In the genomic region with DNA sequence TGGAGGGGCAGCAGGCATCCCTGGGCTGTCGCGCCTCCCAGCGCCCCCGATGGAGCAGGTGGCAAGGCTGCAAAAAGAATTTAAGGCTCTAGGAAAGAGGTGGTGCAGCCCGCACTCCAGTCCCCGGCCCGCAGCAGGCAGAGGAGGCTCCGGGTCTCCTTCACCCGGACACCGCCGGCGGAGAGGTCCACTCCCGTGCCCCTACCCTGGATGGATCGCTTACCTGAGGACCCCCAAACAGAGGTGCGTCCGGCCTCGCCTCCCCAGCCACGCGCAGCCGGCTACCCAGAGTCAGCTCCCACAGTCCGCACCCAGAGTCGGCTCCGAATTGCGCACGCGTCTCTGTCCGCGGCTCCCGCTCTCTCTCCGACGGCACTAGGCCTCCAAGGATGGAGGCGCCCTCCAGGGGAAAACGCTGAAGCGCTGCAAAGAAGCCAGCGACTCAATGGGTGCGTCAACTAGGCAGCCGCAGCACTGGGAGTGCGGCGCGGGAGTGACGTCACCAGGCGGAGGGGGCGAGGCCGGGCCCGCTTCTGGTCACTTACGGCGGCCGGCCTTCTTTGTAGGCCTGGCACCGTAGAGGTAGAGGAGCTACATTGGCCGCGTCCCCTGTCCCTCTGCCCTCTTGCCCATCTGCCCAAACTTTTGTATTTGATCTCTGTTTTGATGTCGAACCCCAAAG, we compare ENCODE assay signal across 8 cellular contexts. TPM values are rescaled to one million over a fixed set of nuclear protein-coding genes. Genes with fewer than 3 reads are reported as not detected.
A peak's percentile ranks its signal among the peaks of the same experiment; 100 is the strongest.
DNase-seq lines count a peak whose midpoint lies in the region; ATAC-seq and TF ChIP-seq lines count a peak whose summit lies in the region.

A gene with protein sequence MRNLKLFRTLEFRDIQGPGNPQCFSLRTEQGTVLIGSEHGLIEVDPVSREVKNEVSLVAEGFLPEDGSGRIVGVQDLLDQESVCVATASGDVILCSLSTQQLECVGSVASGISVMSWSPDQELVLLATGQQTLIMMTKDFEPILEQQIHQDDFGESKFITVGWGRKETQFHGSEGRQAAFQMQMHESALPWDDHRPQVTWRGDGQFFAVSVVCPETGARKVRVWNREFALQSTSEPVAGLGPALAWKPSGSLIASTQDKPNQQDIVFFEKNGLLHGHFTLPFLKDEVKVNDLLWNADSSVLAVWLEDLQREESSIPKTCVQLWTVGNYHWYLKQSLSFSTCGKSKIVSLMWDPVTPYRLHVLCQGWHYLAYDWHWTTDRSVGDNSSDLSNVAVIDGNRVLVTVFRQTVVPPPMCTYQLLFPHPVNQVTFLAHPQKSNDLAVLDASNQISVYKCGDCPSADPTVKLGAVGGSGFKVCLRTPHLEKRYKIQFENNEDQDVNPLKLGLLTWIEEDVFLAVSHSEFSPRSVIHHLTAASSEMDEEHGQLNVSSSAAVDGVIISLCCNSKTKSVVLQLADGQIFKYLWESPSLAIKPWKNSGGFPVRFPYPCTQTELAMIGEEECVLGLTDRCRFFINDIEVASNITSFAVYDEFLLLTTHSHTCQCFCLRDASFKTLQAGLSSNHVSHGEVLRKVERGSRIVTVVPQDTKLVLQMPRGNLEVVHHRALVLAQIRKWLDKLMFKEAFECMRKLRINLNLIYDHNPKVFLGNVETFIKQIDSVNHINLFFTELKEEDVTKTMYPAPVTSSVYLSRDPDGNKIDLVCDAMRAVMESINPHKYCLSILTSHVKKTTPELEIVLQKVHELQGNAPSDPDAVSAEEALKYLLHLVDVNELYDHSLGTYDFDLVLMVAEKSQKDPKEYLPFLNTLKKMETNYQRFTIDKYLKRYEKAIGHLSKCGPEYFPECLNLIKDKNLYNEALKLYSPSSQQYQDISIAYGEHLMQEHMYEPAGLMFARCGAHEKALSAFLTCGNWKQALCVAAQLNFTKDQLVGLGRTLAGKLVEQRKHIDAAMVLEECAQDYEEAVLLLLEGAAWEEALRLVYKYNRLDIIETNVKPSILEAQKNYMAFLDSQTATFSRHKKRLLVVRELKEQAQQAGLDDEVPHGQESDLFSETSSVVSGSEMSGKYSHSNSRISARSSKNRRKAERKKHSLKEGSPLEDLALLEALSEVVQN (N-terminal part only) (minus strand): TSS at position 484 of the 682 bp plus-strand sequence. CDS start 2,978 bp downstream, outside the sequence.

- H3K27ac ChIP-seq in esophagus (ENCODE audit: low read depth in 2 of 2, low read length in 1 of 2) (peak within 1 kb of the TSS; percentile 88 to 92), muscle layer of colon (ENCODE audit: low read depth, low read length) (peak within 1 kb of the TSS; percentile 96)

- H3K4me3 ChIP-seq in esophagus (ENCODE audit: low read depth in 1 of 2, low read length in 2 of 2) (peak within 1 kb of the TSS; percentile 68 to 73), muscle layer of colon (ENCODE audit: low read depth in 1 of 2, low read length in 2 of 2) (peak within 1 kb of the TSS; percentile 94 to 96)

- DNase-seq in DMS153 treated with DMSO at 0.1 percent for 48 hours (lab: John Stamatoyannopoulos, UW; ENCODE audit: unreplicated experiment) (peak; percentile 82), OCI-M2 (lab: John Stamatoyannopoulos, UW; ENCODE audit: unreplicated experiment) (peak; percentile 39), activated T-cell treated with anti-CD3 and anti-CD28 coated beads for 48 hours (ENCODE audit: low read depth) (peak; percentile 90)
- DNase-seq in stimulated activated CD8-positive, alpha-beta memory T cell treated with anti-CD3 and anti-CD28 coated beads, Interleukin-7, amount 100 ng/mL, for 24 hours (ENCODE audit: low read depth): peak; percentile 87

- no peaks in the 10 kb centered on the region for H3K9me3 ChIP-seq in esophagus (ENCODE audit: control insufficient read depth in 2 of 2, insufficient read depth in 1 of 2, low read depth in 1 of 2, low read length in 1 of 2)
- no peaks in the 10 kb centered on the region for H3K9me3 ChIP-seq in muscle layer of colon (ENCODE audit: low read length)

- peak within 1 kb of the TSS; percentile 94 for H3K9ac ChIP-seq in muscle layer of colon (ENCODE audit: low read length)

- no peak; the same call in 1 of the 2 replicates for TF ChIP-seq RAD21 in Ishikawa (IDR thresholded peaks at IDR 0.05; ENCODE audit: low read depth)

- H3K4me1 ChIP-seq in esophagus (ENCODE audit: control insufficient read depth in 2 of 2, insufficient read depth in 2 of 2, low read length in 1 of 2): no peaks in the 10 kb centered on the region
- peaks cover 20% of the 10 kb centered on the region for H3K4me1 ChIP-seq in muscle layer of colon (ENCODE audit: insufficient read depth, low read length)

- no peaks in the 10 kb centered on the region for H3K36me3 ChIP-seq in esophagus (ENCODE audit: control insufficient read depth in 2 of 2, insufficient read depth in 2 of 2, low read length in 1 of 2)
- peaks cover 4% of the 10 kb centered on the region for H3K36me3 ChIP-seq in muscle layer of colon (ENCODE audit: insufficient read depth, low read length)

- H3K27me3 ChIP-seq in esophagus (ENCODE audit: control insufficient read depth in 1 of 2, insufficient read depth in 2 of 2, low read length in 2 of 2) (no peaks in the 10 kb centered on the region), muscle layer of colon (ENCODE audit: control insufficient read depth in 1 of 2, insufficient read depth in 2 of 2, low read length in 2 of 2) (no peaks in the 10 kb centered on the region)

- peak; percentile 20; the same call in 1 of the 2 replicates for TF ChIP-seq EP300 in Ishikawa (IDR thresholded peaks at IDR 0.05; ENCODE audit: borderline replicate concordance)

- ATAC-seq in GM21576 (IDR thresholded peaks at IDR 0.05; ENCODE audit: unreplicated experiment): peak; percentile 85

- WGBS in esophagus, 2 donors: 0 to 1% methylated on average over 52 of the region's 52 CpGs

TF ChIP-seq in Ishikawa, 13 proteins besides CTCF, POLR2A, EP300 and RAD21:
- TF ChIP-seq TCF12 (IDR thresholded peaks at IDR 0.05; ENCODE audit: low read depth): no peak
- TF ChIP-seq, protein P1, sequence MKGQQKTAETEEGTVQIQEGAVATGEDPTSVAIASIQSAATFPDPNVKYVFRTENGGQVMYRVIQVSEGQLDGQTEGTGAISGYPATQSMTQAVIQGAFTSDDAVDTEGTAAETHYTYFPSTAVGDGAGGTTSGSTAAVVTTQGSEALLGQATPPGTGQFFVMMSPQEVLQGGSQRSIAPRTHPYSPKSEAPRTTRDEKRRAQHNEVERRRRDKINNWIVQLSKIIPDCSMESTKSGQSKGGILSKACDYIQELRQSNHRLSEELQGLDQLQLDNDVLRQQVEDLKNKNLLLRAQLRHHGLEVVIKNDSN (IDR thresholded peaks at IDR 0.05): no peak
- TF ChIP-seq, protein P2, sequence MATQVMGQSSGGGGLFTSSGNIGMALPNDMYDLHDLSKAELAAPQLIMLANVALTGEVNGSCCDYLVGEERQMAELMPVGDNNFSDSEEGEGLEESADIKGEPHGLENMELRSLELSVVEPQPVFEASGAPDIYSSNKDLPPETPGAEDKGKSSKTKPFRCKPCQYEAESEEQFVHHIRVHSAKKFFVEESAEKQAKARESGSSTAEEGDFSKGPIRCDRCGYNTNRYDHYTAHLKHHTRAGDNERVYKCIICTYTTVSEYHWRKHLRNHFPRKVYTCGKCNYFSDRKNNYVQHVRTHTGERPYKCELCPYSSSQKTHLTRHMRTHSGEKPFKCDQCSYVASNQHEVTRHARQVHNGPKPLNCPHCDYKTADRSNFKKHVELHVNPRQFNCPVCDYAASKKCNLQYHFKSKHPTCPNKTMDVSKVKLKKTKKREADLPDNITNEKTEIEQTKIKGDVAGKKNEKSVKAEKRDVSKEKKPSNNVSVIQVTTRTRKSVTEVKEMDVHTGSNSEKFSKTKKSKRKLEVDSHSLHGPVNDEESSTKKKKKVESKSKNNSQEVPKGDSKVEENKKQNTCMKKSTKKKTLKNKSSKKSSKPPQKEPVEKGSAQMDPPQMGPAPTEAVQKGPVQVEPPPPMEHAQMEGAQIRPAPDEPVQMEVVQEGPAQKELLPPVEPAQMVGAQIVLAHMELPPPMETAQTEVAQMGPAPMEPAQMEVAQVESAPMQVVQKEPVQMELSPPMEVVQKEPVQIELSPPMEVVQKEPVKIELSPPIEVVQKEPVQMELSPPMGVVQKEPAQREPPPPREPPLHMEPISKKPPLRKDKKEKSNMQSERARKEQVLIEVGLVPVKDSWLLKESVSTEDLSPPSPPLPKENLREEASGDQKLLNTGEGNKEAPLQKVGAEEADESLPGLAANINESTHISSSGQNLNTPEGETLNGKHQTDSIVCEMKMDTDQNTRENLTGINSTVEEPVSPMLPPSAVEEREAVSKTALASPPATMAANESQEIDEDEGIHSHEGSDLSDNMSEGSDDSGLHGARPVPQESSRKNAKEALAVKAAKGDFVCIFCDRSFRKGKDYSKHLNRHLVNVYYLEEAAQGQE (IDR thresholded peaks at IDR 0.05; ENCODE audit: low read depth): no peak
- TF ChIP-seq YY1 (IDR thresholded peaks at IDR 0.05; ENCODE audit: low read depth): peak; percentile 9; the same call in 1 of the 2 replicates
- peak; percentile 89; the same call in 1 of the 2 replicates for TF ChIP-seq CREB1 (IDR thresholded peaks at IDR 0.05; ENCODE audit: low read depth)
- no peak for TF ChIP-seq EGR1 (IDR thresholded peaks at IDR 0.05)
- no peak for TF ChIP-seq TEAD4 (IDR thresholded peaks at IDR 0.05)
- TF ChIP-seq, protein P3, sequence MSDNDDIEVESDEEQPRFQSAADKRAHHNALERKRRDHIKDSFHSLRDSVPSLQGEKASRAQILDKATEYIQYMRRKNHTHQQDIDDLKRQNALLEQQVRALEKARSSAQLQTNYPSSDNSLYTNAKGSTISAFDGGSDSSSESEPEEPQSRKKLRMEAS (IDR thresholded peaks at IDR 0.05): peak; percentile 66; the same call in 1 of the 2 replicates
- TF ChIP-seq TAF1 (IDR thresholded peaks at IDR 0.05; ENCODE audit: low read depth): peak; percentile 80
- no peak for TF ChIP-seq CEBPB (IDR thresholded peaks at IDR 0.05)
- peak; percentile 36 for TF ChIP-seq ZBTB7A (IDR thresholded peaks at IDR 0.05; ENCODE audit: low read depth)
- no peak for TF ChIP-seq FOXM1 (IDR thresholded peaks at IDR 0.05; ENCODE audit: borderline replicate concordance, low read depth)
- TF ChIP-seq NFIC (IDR thresholded peaks at IDR 0.05): no peak; the same call in 1 of the 2 replicates

RNA-seq across cellular contexts. Expression of the gene that starts here (rescaled TPM):
- polyA plus RNA-seq in esophagus: 1 to 10 TPM; 8.9 to 9.5 TPM

Comparison
In these comparisons a context has a peak if more than half of its experiments do, and no peak if none do; other contexts are left out.
1. Peak in every context shown above with its lines: DNase-seq, ATAC-seq, H3K4me3 ChIP-seq and H3K27ac ChIP-seq.
2. DNase-seq: peak in every context shown above with its lines; median percentile 90 in activated T-cell treated with anti-CD3 and anti-CD28 coated beads for 48 hours; 87 in stimulated activated CD8-positive, alpha-beta memory T cell treated with anti-CD3 and anti-CD28 coated beads, Interleukin-7, amount 100 ng/mL, for 24 hours; 82 in DMS153 treated with DMSO at 0.1 percent for 48 hours; 39 in OCI-M2.